Comparison of ENCODE assay signal across 18 cellular contexts in the genomic region with DNA sequence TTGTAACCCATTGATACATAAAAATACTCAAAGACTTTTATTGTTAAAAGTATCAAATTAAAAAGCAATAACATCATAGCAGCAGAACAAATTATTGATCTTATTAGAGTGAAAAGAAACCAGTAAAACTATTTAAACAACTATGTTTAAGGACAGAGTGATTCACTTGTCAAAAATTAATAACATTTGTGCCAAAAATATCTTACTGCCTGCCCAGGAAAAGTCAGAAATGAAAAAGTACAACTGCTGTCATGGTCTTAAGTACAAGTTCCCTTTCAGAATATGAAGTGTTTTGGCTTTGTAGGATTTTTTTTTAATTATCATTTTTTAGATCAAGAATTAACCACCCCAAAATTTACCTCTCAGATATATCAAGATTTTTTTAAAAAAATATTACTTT. TPM values are rescaled to one million over a fixed set of nuclear protein-coding genes. Genes with fewer than 3 reads are reported as not detected.
DNase-seq lines count a peak whose midpoint lies in the region; ATAC-seq and TF ChIP-seq lines count a peak whose summit lies in the region.
"Had no signal": no experiment of that assay in that cellular context is flagged by ENCODE, and none has a peak within 500 bp of the region (broad histone marks: within the 10 kb centered on the region; RNA-seq: fewer than 3 reads in every experiment).

No MANE protein-coding gene starts in this region.

- H3K9me2 ChIP-seq in OCI-LY7 (ENCODE audit: insufficient read depth, low read length), result no peaks in the 10 kb centered on the region

- peaks cover 53% of the 10 kb centered on the region for H3K4me1 Mint-ChIP-seq in osteocyte (ENCODE audit: unreplicated experiment)

- no peak overlapping the region for H3K4me3 Mint-ChIP-seq in osteocyte (ENCODE audit: unreplicated experiment)
- H3K4me3 Mint-ChIP-seq: WTC11 had no signal

- DNase-seq in ELR (ENCODE audit: low read depth) (peak; percentile 15), OCI-LY7 (ENCODE audit: low spot score) (no peak), fibroblast of lung (ENCODE audit: low read depth in 2 of 2) (peak; percentile 67 to 73), osteocyte (ENCODE audit: extremely low spot score, unreplicated experiment) (no peak), midbrain (lab: John Stamatoyannopoulos, UW) (no peak), NCI-H1436 treated with DMSO at 0.1 percent for 48 hours (lab: John Stamatoyannopoulos, UW) (no peak)
- no peak for DNase-seq in activated CD4-positive, alpha-beta T cell treated with anti-CD3 and anti-CD28 coated beads, Interleukin-2, amount 50 U/mL, for 4 hours
- DNase-seq: aorta, DMS53, erythroblast, NCI-H1048, NCI-H69, T-helper 1 cell, thyroid gland had no signal

- H3K36me3 Mint-ChIP-seq in osteocyte (ENCODE audit: unreplicated experiment), result peaks cover 8% of the 10 kb centered on the region
- H3K36me3 Mint-ChIP-seq: WTC11 had no signal

- H3K4me3 ChIP-seq in OCI-LY7 (ENCODE audit: low read depth, low read length, poor library complexity, severe bottlenecking), result peak overlapping the region; percentile 92
- H3K4me3 ChIP-seq in fibroblast of lung (replicated peaks in 1 of 4; ENCODE audit: control extremely low read depth in 1 of 4, insufficient read depth in 1 of 4, low read depth in 3 of 4, low read length in 4 of 4), result no peak overlapping the region
- H3K4me3 ChIP-seq: hepatocyte, thyroid gland had no signal

- no peaks in the 10 kb centered on the region for H3K9me3 ChIP-seq in OCI-LY7 (ENCODE audit: low read length)
- H3K9me3 ChIP-seq in fibroblast of lung (ENCODE audit: control insufficient read depth, insufficient read depth, low read depth, low read length), result no peaks in the 10 kb centered on the region
- H3K9me3 ChIP-seq: thyroid gland had no signal

- peaks cover 38% of the 10 kb centered on the region for H3K4me1 ChIP-seq in OCI-LY7 (ENCODE audit: insufficient read depth, low read length, poor library complexity, severe bottlenecking)
- peaks cover 14% of the 10 kb centered on the region for H3K4me1 ChIP-seq in fibroblast of lung (ENCODE audit: control insufficient read depth, extremely low read depth, insufficient read depth, low read length)

- H3K79me2 ChIP-seq in OCI-LY7 (ENCODE audit: insufficient read depth, low read depth, low read length) (peaks cover 38% of the 10 kb centered on the region; the same call in 1 of the 2 replicates), fibroblast of lung (ENCODE audit: control insufficient read depth, insufficient read depth, low read length) (peaks cover 25% of the 10 kb centered on the region)

- peaks cover 30% of the 10 kb centered on the region for H3K36me3 ChIP-seq in OCI-LY7 (ENCODE audit: insufficient read depth, low read length)
- no peaks in the 10 kb centered on the region for H3K36me3 ChIP-seq in fibroblast of lung (ENCODE audit: control insufficient read depth, insufficient read depth, low read length)
- H3K36me3 ChIP-seq: thyroid gland had no signal

- 0 out of 2 replicates have a peak overlapping the region, but pooled peaks have one; percentile 39 for H2AFZ ChIP-seq in OCI-LY7 (ENCODE audit: low read length)
- H2AFZ ChIP-seq in fibroblast of lung (ENCODE audit: low read length), result no peak overlapping the region
- H2AFZ ChIP-seq: hepatocyte had no signal

- no peak for ATAC-seq in HG03280 (IDR thresholded peaks at IDR 0.05; ENCODE audit: unreplicated experiment)
- ATAC-seq: WTC11 had no signal

- H3K4me2 ChIP-seq in OCI-LY7 (ENCODE audit: low read length) (peak overlapping the region; percentile 94), fibroblast of lung (ENCODE audit: extremely low read depth, insufficient read depth, low read length) (peak overlapping the region; percentile 68)
- H3K4me2 ChIP-seq: hepatocyte had no signal

- H3K27me3 Mint-ChIP-seq in osteocyte (ENCODE audit: unreplicated experiment), result no peaks in the 10 kb centered on the region

- H4K20me1 ChIP-seq in OCI-LY7 (ENCODE audit: insufficient read depth, low read length) (no peaks in the 10 kb centered on the region), fibroblast of lung (ENCODE audit: control insufficient read depth, extremely low read depth, insufficient read depth, low read length) (no peaks in the 10 kb centered on the region)

- no peaks in the 10 kb centered on the region for H3K27me3 ChIP-seq in fibroblast of lung (ENCODE audit: control insufficient read depth, insufficient read depth, low read length)
- H3K27me3 ChIP-seq: hepatocyte, thyroid gland had no signal

- H3K27ac ChIP-seq in OCI-LY7 (ENCODE audit: low read depth, low read length, poor library complexity, severe bottlenecking) (peak overlapping the region; percentile 55), fibroblast of lung (ENCODE audit: insufficient read depth, low read length) (no peak overlapping the region)
- H3K27ac ChIP-seq: C4-2B, hepatocyte, thyroid gland had no signal

- CTCF ChIA-PET in OCI-LY7 (lab: Charles Lee; ENCODE audit: unreplicated experiment), result no interaction called here

- H3K27ac Mint-ChIP-seq in osteocyte (ENCODE audit: unreplicated experiment), result peak overlapping the region; percentile 54
- H3K27ac Mint-ChIP-seq: WTC11 had no signal

- no TSS peak for BruUV-seq in OCI-LY7 (replicated peaks; lab: Mats Ljungman, UMichigan)

- TF ChIP-seq CTCF in OCI-LY7 (conservative IDR thresholded peaks at IDR 0.05; ENCODE audit: low read length) (no peak), fibroblast of lung (conservative IDR thresholded peaks at IDR 0.05 in 1 of 2, IDR thresholded peaks at IDR 0.05 in 1 of 2; ENCODE audit: low read depth in 1 of 2, low read length in 2 of 2) (no peak), osteocyte (IDR thresholded peaks at IDR 0.05) (no peak)

- H3K9me3 Mint-ChIP-seq in osteocyte (ENCODE audit: unreplicated experiment), result no peaks in the 10 kb centered on the region
- H3K9me3 Mint-ChIP-seq: WTC11 had no signal

- intact Hi-C loops in OCI-LY7 (cut with micrococcal nuclease; ENCODE audit: unreplicated experiment), result no loop called here

- H3K9ac ChIP-seq in fibroblast of lung (ENCODE audit: insufficient read depth, low read length), result no peak overlapping the region

- POLR2A ChIA-PET in OCI-LY7 (lab: Charles Lee), result no interaction called here

RNA-seq across cellular contexts. Expression of a gene that starts 3.4 kb away (rescaled TPM):
- total RNA-seq in OCI-LY7 (2014; rRNA removed; shearing (Covaris generic)), result 61.9 and 68.2 TPM in 2 replicates
- 44.1 and 46.5 TPM in 2 replicates for total RNA-seq in OCI-LY7 (2022)
- total RNA-seq in fibroblast of lung, result 60.3 and 66.0 TPM in 2 replicates
- polyA plus RNA-seq in fibroblast of lung, result 55.5 and 57.7 TPM in 2 replicates
- polyA plus RNA-seq in fibroblast of lung (2012), result 42.4 and 49.0 TPM in 2 replicates
- polyA minus RNA-seq in fibroblast of lung (ENCODE audit: low replicate concordance), result 16.3 and 19.1 TPM in 2 replicates
- total RNA-seq in osteocyte, result 26.0 and 32.2 TPM in 2 replicates

Comparison
In these comparisons a context has a peak if more than half of its experiments do, and no peak if none do; other contexts are left out.
1. DNase-seq: peak in ELR (single experiment) and fibroblast of lung (2 of 2); none in OCI-LY7 (single experiment), osteocyte (single experiment), activated CD4-positive, alpha-beta T cell treated with anti-CD3 and anti-CD28 coated beads, Interleukin-2, amount 50 U/mL, for 4 hours (0 of 2), midbrain (single experiment) and NCI-H1436 treated with DMSO at 0.1 percent for 48 hours (single experiment).